ENCODE assay signal across 1 cellular context in genomic region chr4:145880355-145880960, GRCh38.
TF ChIP-seq lines count a peak whose summit lies in the region.

No MANE protein-coding gene starts in this region.

TF ChIP-seq in GM23338, 12 proteins besides CTCF, POLR2A, EP300 and RAD21 (continued from another document):
- no peak for TF ChIP-seq ZNF462 (CRISPR knock-in tag; IDR thresholded peaks at IDR 0.05)
- no peak for TF ChIP-seq ETS1 (IDR thresholded peaks at IDR 0.05)
- TF ChIP-seq NANOG (IDR thresholded peaks at IDR 0.05; ENCODE audit: borderline replicate concordance): no peak
